Comparison of ENCODE assay signal across 6 cellular contexts in genomic region chr10:87575851-87576250, GRCh38.
"Had no signal": no experiment of that assay in that cellular context is flagged by ENCODE, and none has a peak within 500 bp of the region (broad histone marks: within the 10 kb centered on the region; RNA-seq: fewer than 3 reads in every experiment).

No MANE protein-coding gene starts in this region.

- H2AFZ ChIP-seq: GM23248 had no signal

- DNase-seq: GM23248, H9, HCEC 1CT, KBM-7 had no signal

- H3K9ac ChIP-seq: GM23248 had no signal

- ATAC-seq: HepG2 had no signal

- H3K4me3 ChIP-seq: GM23248 had no signal

- H3K27ac ChIP-seq: GM23248, HL-60 had no signal
